In genomic region chr1:36126005-36126716, GRCh38 we compare ENCODE assay signal across 2 cellular contexts.
TF ChIP-seq lines count a peak whose summit lies in the region.

No MANE protein-coding gene starts in this region.

TF ChIP-seq in IMR-90, 13 proteins besides CTCF, POLR2A, EP300 and RAD21:
- TF ChIP-seq CEBPB (IDR thresholded peaks at IDR 0.05; ENCODE audit: low read depth, low read length) (no peak), BHLHE40 (IDR thresholded peaks at IDR 0.05; ENCODE audit: low read depth, low read length) (no peak), RCOR1 (IDR thresholded peaks at IDR 0.05; ENCODE audit: insufficient replicate concordance, low read length) (no peak), USF2 (IDR thresholded peaks at IDR 0.05; ENCODE audit: low read depth, low read length) (no peak), MXI1 (IDR thresholded peaks at IDR 0.05; ENCODE audit: borderline replicate concordance, low read depth, low read length) (no peak), NFE2L2 (IDR thresholded peaks at IDR 0.05; ENCODE audit: low read depth, low read length) (no peak), MAFK (IDR thresholded peaks at IDR 0.05; ENCODE audit: low read depth, low read length) (no peak), CHD1 (IDR thresholded peaks at IDR 0.05; ENCODE audit: low read depth, low read length) (no peak), MAZ (IDR thresholded peaks at IDR 0.05; ENCODE audit: borderline replicate concordance, low read depth, low read length) (no peak), FOS (IDR thresholded peaks at IDR 0.05; ENCODE audit: low read depth, low read length) (no peak), ELK1 (IDR thresholded peaks at IDR 0.05; ENCODE audit: borderline replicate concordance, low read depth, low read length) (no peak), RFX5 (IDR thresholded peaks at IDR 0.05; ENCODE audit: low read depth, low read length) (no peak), SMC3 (IDR thresholded peaks at IDR 0.05; ENCODE audit: low read depth, low read length) (no peak)

TF ChIP-seq in endothelial cell of umbilical vein, 7 proteins besides CTCF, POLR2A, EP300 and RAD21:
- no peak for TF ChIP-seq EZH2 (IDR thresholded peaks at IDR 0.05; ENCODE audit: borderline replicate concordance, low read depth, low read length, severe bottlenecking)
- TF ChIP-seq JUN (IDR thresholded peaks at IDR 0.05; ENCODE audit: borderline replicate concordance, insufficient read depth, insufficient read length, low read depth) = no peak
- TF ChIP-seq FOS (IDR thresholded peaks at IDR 0.05; ENCODE audit: borderline replicate concordance, insufficient read depth, low read length) = no peak
- no peak for TF ChIP-seq POLR2AphosphoS5 (IDR thresholded peaks at IDR 0.05; ENCODE audit: insufficient read depth, low read depth, low read length)
- TF ChIP-seq MAX (IDR thresholded peaks at IDR 0.05; ENCODE audit: insufficient read depth, insufficient read length) = no peak
- TF ChIP-seq GATA2 (IDR thresholded peaks at IDR 0.05; ENCODE audit: insufficient read depth, insufficient read length, low read depth, low read length) = no peak
- no peak for TF ChIP-seq MYC (IDR thresholded peaks at IDR 0.05; ENCODE audit: low read depth, low read length)
